Comparison of ENCODE assay signal across 10 cellular contexts in genomic region chr6:169251822-169252804, GRCh38. TPM values are rescaled to one million over a fixed set of nuclear protein-coding genes. Genes with fewer than 3 reads are reported as not detected.
DNase-seq lines count a peak whose midpoint lies in the region; ATAC-seq and TF ChIP-seq lines count a peak whose summit lies in the region.
"Had no signal": no experiment of that assay in that cellular context is flagged by ENCODE, and none has a peak within 500 bp of the region (broad histone marks: within the 10 kb centered on the region; RNA-seq: fewer than 3 reads in every experiment).

No MANE protein-coding gene starts in this region.

- peaks cover 14% of the 10 kb centered on the region for H3K36me3 ChIP-seq in right atrium auricular region
- no peaks in the 10 kb centered on the region for H3K36me3 ChIP-seq in neural progenitor cell
- peaks cover 0 to 21% of the 10 kb centered on the region in 2 donors for H3K36me3 ChIP-seq in vagina

- peaks cover 6% of the 10 kb centered on the region for H4K20me1 ChIP-seq in neural progenitor cell (ENCODE audit: low read depth)

- ATAC-seq in Right ventricle myocardium inferior, result no peak
- ATAC-seq in GM21381 (IDR thresholded peaks at IDR 0.05; ENCODE audit: unreplicated experiment), result no peak
- ATAC-seq: HCT116 had no signal

- peak overlapping the region; percentile 77 for H3K4me2 ChIP-seq in neural progenitor cell

- H3K4me1 Mint-ChIP-seq in neural progenitor cell, result peaks cover 34% of the 10 kb centered on the region

- no peak overlapping the region for H2AFZ ChIP-seq in neural progenitor cell (replicated peaks)

- H3K9ac ChIP-seq in neural progenitor cell, result no peak overlapping the region

- peaks cover 0 to 13% of the 10 kb centered on the region in 2 donors for H3K4me1 ChIP-seq in right atrium auricular region
- peaks cover 25% of the 10 kb centered on the region for H3K4me1 ChIP-seq in neural progenitor cell
- peaks cover 31% of the 10 kb centered on the region for H3K4me1 ChIP-seq in vagina

- H3K4me3 Mint-ChIP-seq in neural progenitor cell, result peak overlapping the region; percentile 83

- peaks cover 15% of the 10 kb centered on the region for H3K36me3 Mint-ChIP-seq in neural progenitor cell

- peaks cover 27% of the 10 kb centered on the region for H3F3A ChIP-seq in neural progenitor cell (ENCODE audit: low read depth)

- H3K4me3 ChIP-seq in right atrium auricular region (peak overlapping the region; percentile 27 to 46), fibroblast of mammary gland (ENCODE audit: control insufficient read depth, low read depth, low read length) (peak overlapping the region; percentile 97), neural progenitor cell (peak overlapping the region; percentile 32), vagina (peak overlapping the region; percentile 51 to 52)

- peaks cover 25% of the 10 kb centered on the region for H3K27me3 Mint-ChIP-seq in neural progenitor cell (ENCODE audit: insufficient read depth, low read depth)

- no peaks in the 10 kb centered on the region for H3K79me2 ChIP-seq in neural progenitor cell (ENCODE audit: low read depth)

- no peaks in the 10 kb centered on the region for H3K9me3 ChIP-seq in right atrium auricular region
- H3K9me3 ChIP-seq in neural progenitor cell (ENCODE audit: low read depth), result no peaks in the 10 kb centered on the region
- H3K9me3 ChIP-seq in vagina, result no peaks in the 10 kb centered on the region

- H3K9me3 Mint-ChIP-seq in neural progenitor cell, result peaks cover 8% of the 10 kb centered on the region

- H3K27me3 ChIP-seq in right atrium auricular region, result peaks cover 4 to 6% of the 10 kb centered on the region in 2 donors
- peaks cover 50% of the 10 kb centered on the region for H3K27me3 ChIP-seq in neural progenitor cell
- no peaks in the 10 kb centered on the region for H3K27me3 ChIP-seq in vagina

- DNase-seq in right atrium auricular region (ENCODE audit: low spot score) (no peak), Right ventricle myocardium inferior (ENCODE audit: missing footprints) (no peak), fibroblast of mammary gland (ENCODE audit: low read depth) (no peak), neural progenitor cell (ENCODE audit: low spot score) (peak; percentile 59), vagina (ENCODE audit: extremely low spot score in 2 of 2) (no peak), COLO829 (ENCODE audit: low spot score) (no peak)
- DNase-seq in stimulated activated CD8-positive, alpha-beta memory T cell treated with anti-CD3 and anti-CD28 coated beads, Interleukin-4, amount 100 ng/mL, for 48 hours, result no peak
- DNase-seq: stimulated activated CD4-positive, alpha-beta T cell treated with anti-CD3 and anti-CD28 coated beads, Interleukin-4, amount 100 ng/mL, for 24 hours had no signal

- intact Hi-C loops in Right ventricle myocardium inferior (cut with DNase I), result no loop called here
- intact Hi-C loops in vagina (cut with DNase I), result no loop called here

- H3K27ac Mint-ChIP-seq in neural progenitor cell, result no peak overlapping the region

- peak overlapping the region; percentile 32 to 55 for H3K27ac ChIP-seq in right atrium auricular region
- H3K27ac ChIP-seq in neural progenitor cell, result no peak overlapping the region
- peak overlapping the region; percentile 87 for H3K27ac ChIP-seq in vagina

- TF ChIP-seq POLR2A in vagina (IDR thresholded peaks at IDR 0.05), result no peak

- TF ChIP-seq CTCF in right atrium auricular region (IDR thresholded peaks at IDR 0.05) (no peak), fibroblast of mammary gland (conservative IDR thresholded peaks at IDR 0.05; ENCODE audit: control insufficient read depth, insufficient read depth, low read depth, low read length) (no peak), neural progenitor cell (IDR thresholded peaks at IDR 0.05) (no peak), vagina (IDR thresholded peaks at IDR 0.05) (no peak)

RNA-seq across cellular contexts. Expression of gene THBS2, which starts 1.5 kb away (rescaled TPM):
- total RNA-seq in right atrium auricular region (10 to 100 TPM; 16.2 to 24.5 TPM), Right ventricle myocardium inferior (10.6 TPM), neural progenitor cell (ENCODE audit: low replicate concordance) (0.09 and 0.13 TPM in 2 replicates), vagina (86.4 TPM)

Comparison
In these comparisons a context has a peak if more than half of its experiments do, and no peak if none do; other contexts are left out.
1. H3K4me3 ChIP-seq: peak in every context shown above with its lines; median percentile 97 in fibroblast of mammary gland; 52 in vagina; 36 in right atrium auricular region; 32 in neural progenitor cell.
2. RNA of gene THBS2, which starts 1.5 kb away (total RNA-seq): 86.4 TPM in vagina (single experiment), 16.2 to 24.5 TPM in right atrium auricular region and 10.6 TPM in Right ventricle myocardium inferior (single experiment); 0.09 to 0.13 TPM in neural progenitor cell; every median in the first group is over 10 times any median in the second.